Comparison of ENCODE assay signal across 1 cellular context in genomic region chr7:1239455-1240295, GRCh38.
TF ChIP-seq lines count a peak whose summit lies in the region.

No MANE protein-coding gene starts in this region.

TF ChIP-seq in WTC11, 78 proteins besides CTCF, POLR2A, EP300 and RAD21:
- TF ChIP-seq AR (CRISPR knock-in tag; IDR thresholded peaks at IDR 0.05) (no peak), TEAD1 (CRISPR knock-in tag; IDR thresholded peaks at IDR 0.05) (no peak), HMGXB4 (CRISPR knock-in tag; IDR thresholded peaks at IDR 0.05) (no peak), ESRRA (CRISPR knock-in tag; IDR thresholded peaks at IDR 0.05; ENCODE audit: borderline replicate concordance) (no peak), FOXJ3 (CRISPR knock-in tag; IDR thresholded peaks at IDR 0.05; ENCODE audit: borderline replicate concordance) (no peak), MLX (CRISPR knock-in tag; IDR thresholded peaks at IDR 0.05) (no peak), ZNF317 (CRISPR knock-in tag; IDR thresholded peaks at IDR 0.05; ENCODE audit: borderline replicate concordance, low read depth) (no peak), USF1 (CRISPR knock-in tag; IDR thresholded peaks at IDR 0.05) (no peak), EMX1 (CRISPR knock-in tag; IDR thresholded peaks at IDR 0.05) (no peak), ZNF512 (CRISPR knock-in tag; IDR thresholded peaks at IDR 0.05; ENCODE audit: borderline replicate concordance) (no peak), ZBTB21 (CRISPR knock-in tag; IDR thresholded peaks at IDR 0.05; ENCODE audit: borderline replicate concordance) (no peak), RORB (CRISPR knock-in tag; IDR thresholded peaks at IDR 0.05) (no peak), ERG (CRISPR knock-in tag; IDR thresholded peaks at IDR 0.05) (no peak)
TF ChIP-seq in WTC11: peak in this region for 0.
